Comparison of ENCODE assay signal across 1 cellular context in genomic region chr15:78873796-78874761, GRCh38.
TF ChIP-seq lines count a peak whose summit lies in the region.

No MANE protein-coding gene starts in this region.

TF ChIP-seq in K562, 482 proteins besides CTCF, POLR2A, EP300 and RAD21 (continued from another document and continues in another):
- no peak for TF ChIP-seq CHD7 (IDR thresholded peaks at IDR 0.05; ENCODE audit: low read depth, low read length)
- 0 out of 4 replicates have a peak, but pooled peaks of 1 of the 2 experiments have one; percentile 2 for TF ChIP-seq MAZ (CRISPR knock-in tag; conservative IDR thresholded peaks at IDR 0.05 in 1 of 2, IDR thresholded peaks at IDR 0.05 in 1 of 2)
- TF ChIP-seq ZZZ3 (IDR thresholded peaks at IDR 0.05), result no peak
- TF ChIP-seq RHOXF2B (CRISPR knock-in tag; conservative IDR thresholded peaks at IDR 0.05), result no peak
- 0 out of 2 replicates have a peak, but pooled peaks have one; percentile 28 for TF ChIP-seq BCOR (IDR thresholded peaks at IDR 0.05)
- TF ChIP-seq MEIS2 (IDR thresholded peaks at IDR 0.05; ENCODE audit: partially characterized antibody), result no peak
- TF ChIP-seq ZFPM2 (CRISPR knock-in tag; IDR thresholded peaks at IDR 0.05), result no peak
- peak; percentile 41; the same call in 1 of the 2 replicates for TF ChIP-seq PKNOX1 (IDR thresholded peaks at IDR 0.05)
- no peak for TF ChIP-seq ZNF395 (CRISPR knock-in tag; IDR thresholded peaks at IDR 0.05)
- TF ChIP-seq MYC (IDR thresholded peaks at IDR 0.05; ENCODE audit: low read depth, low read length), result no peak
- no peak for TF ChIP-seq MYC (CRISPR knock-in tag; IDR thresholded peaks at IDR 0.05; ENCODE audit: borderline replicate concordance, low read depth)
- no peak for TF ChIP-seq PREB (CRISPR knock-in tag; IDR thresholded peaks at IDR 0.05)
- no peak for TF ChIP-seq MLX (CRISPR knock-in tag; conservative IDR thresholded peaks at IDR 0.05)
- no peak for TF ChIP-seq E2F8 (IDR thresholded peaks at IDR 0.05; ENCODE audit: low read depth, partially characterized antibody)
- TF ChIP-seq ARNT (IDR thresholded peaks at IDR 0.05), result 0 out of 4 replicates have a peak, but pooled peaks of 1 of the 2 experiments have one; percentile 12
- TF ChIP-seq SOX6 (IDR thresholded peaks at IDR 0.05), result 0 out of 2 replicates have a peak, but pooled peaks have one; percentile 7
- TF ChIP-seq NRF1 (conservative IDR thresholded peaks at IDR 0.05 in 1 of 2, IDR thresholded peaks at IDR 0.05 in 1 of 2), result no peak
- no peak for TF ChIP-seq ZNF717 (CRISPR knock-in tag; IDR thresholded peaks at IDR 0.05)
- no peak for TF ChIP-seq CTCFL (IDR thresholded peaks at IDR 0.05; ENCODE audit: borderline replicate concordance, insufficient read depth, low read depth, low read length, poor library complexity, severe bottlenecking)
- 0 out of 2 replicates have a peak, but pooled peaks have one; percentile 18 for TF ChIP-seq ELF1 (tag; IDR thresholded peaks at IDR 0.05)
- TF ChIP-seq CXXC5 (CRISPR knock-in tag; IDR thresholded peaks at IDR 0.05), result 0 out of 2 replicates have a peak, but pooled peaks have one; percentile 28
- 0 out of 2 replicates have a peak, but pooled peaks have one; percentile 14 for TF ChIP-seq DEAF1 (CRISPR knock-in tag; IDR thresholded peaks at IDR 0.05)
- peak; percentile 51 for TF ChIP-seq RFX1 (IDR thresholded peaks at IDR 0.05)
- no peak for TF ChIP-seq MAFG (tag; conservative IDR thresholded peaks at IDR 0.05)
- TF ChIP-seq PRDM10 (IDR thresholded peaks at IDR 0.05; ENCODE audit: partially characterized antibody), result peak; percentile 4
